Comparison of ENCODE assay signal across 9 cellular contexts in genomic region chr15:85854345-85855097, GRCh38. TPM values are rescaled to one million over a fixed set of nuclear protein-coding genes. Genes with fewer than 3 reads are reported as not detected.
DNase-seq lines count a peak whose midpoint lies in the region; ATAC-seq, FAIRE-seq and TF ChIP-seq lines count a peak whose summit lies in the region.
"Had no signal": no experiment of that assay in that cellular context is flagged by ENCODE, and none has a peak within 500 bp of the region (broad histone marks: within the 10 kb centered on the region; RNA-seq: fewer than 3 reads in every experiment).

No MANE protein-coding gene starts in this region.

- H3K4me3 Mint-ChIP-seq in activated T-cell treated with anti-CD3 and anti-CD28 coated beads, Interleukin-2, amount 50 U/mL, for 72 hours, result peak overlapping the region in 1 of 2 donors; percentile 37
- H3K4me3 Mint-ChIP-seq in neural progenitor cell, result no peak overlapping the region
- H3K4me3 Mint-ChIP-seq: T-helper 1 cell treated with Interleukin-12 subunit alpha and Interleukin-12 subunit beta and Interleukin-4 antibody, amounts not matched to agents 30 μg/mL and 1 μg/mL, for 36 hours had no signal

- H3K36me3 ChIP-seq in neural progenitor cell, result no peaks in the 10 kb centered on the region

- no peaks in the 10 kb centered on the region for H3K9me3 Mint-ChIP-seq in activated T-cell treated with anti-CD3 and anti-CD28 coated beads, Interleukin-2, amount 50 U/mL, for 72 hours
- no peaks in the 10 kb centered on the region for H3K9me3 Mint-ChIP-seq in neural progenitor cell
- H3K9me3 Mint-ChIP-seq: T-helper 1 cell treated with Interleukin-12 subunit alpha and Interleukin-12 subunit beta and Interleukin-4 antibody, amounts not matched to agents 30 μg/mL and 1 μg/mL, for 36 hours had no signal

- no peak for TF ChIP-seq POLR2A in GM12891 (IDR thresholded peaks at IDR 0.05; ENCODE audit: low read depth, low read length)

- H3K27me3 Mint-ChIP-seq in activated T-cell treated with anti-CD3 and anti-CD28 coated beads, Interleukin-2, amount 50 U/mL, for 72 hours (ENCODE audit: low read depth), result peaks cover 31% of the 10 kb centered on the region
- H3K27me3 Mint-ChIP-seq in neural progenitor cell (ENCODE audit: insufficient read depth, low read depth), result peaks cover 12% of the 10 kb centered on the region

- H3K36me3 Mint-ChIP-seq in activated T-cell treated with anti-CD3 and anti-CD28 coated beads, Interleukin-2, amount 50 U/mL, for 72 hours (ENCODE audit: insufficient read depth in 2 of 2), result no peaks in the 10 kb centered on the region
- H3K36me3 Mint-ChIP-seq in neural progenitor cell, result no peaks in the 10 kb centered on the region

- H3K4me1 ChIP-seq in neural progenitor cell, result peaks cover 3% of the 10 kb centered on the region

- peaks cover 7% of the 10 kb centered on the region for H3K27me3 ChIP-seq in neural progenitor cell

- H3K27ac ChIP-seq in neural progenitor cell, result no peak overlapping the region

- H3K9me3 ChIP-seq in neural progenitor cell (ENCODE audit: low read depth), result no peaks in the 10 kb centered on the region

- H3K79me2 ChIP-seq in neural progenitor cell (ENCODE audit: low read depth), result no peaks in the 10 kb centered on the region

- H3K4me3 ChIP-seq in fibroblast of villous mesenchyme (ENCODE audit: low read depth, low read length) (no peak overlapping the region), neural progenitor cell (no peak overlapping the region)

- peak overlapping the region; percentile 23 for H2AFZ ChIP-seq in neural progenitor cell (replicated peaks)

- no peaks in the 10 kb centered on the region for H3F3A ChIP-seq in neural progenitor cell (ENCODE audit: low read depth)

- H3K4me1 Mint-ChIP-seq in activated T-cell treated with anti-CD3 and anti-CD28 coated beads, Interleukin-2, amount 50 U/mL, for 72 hours (ENCODE audit: low read depth), result peaks cover 6% of the 10 kb centered on the region
- H3K4me1 Mint-ChIP-seq in neural progenitor cell, result peaks cover 13% of the 10 kb centered on the region

- no peak overlapping the region for H3K27ac Mint-ChIP-seq in activated T-cell treated with anti-CD3 and anti-CD28 coated beads, Interleukin-2, amount 50 U/mL, for 72 hours
- H3K27ac Mint-ChIP-seq in neural progenitor cell, result peak overlapping the region; percentile 43
- H3K27ac Mint-ChIP-seq: T-helper 1 cell treated with Interleukin-12 subunit alpha and Interleukin-12 subunit beta and Interleukin-4 antibody, amounts not matched to agents 30 μg/mL and 1 μg/mL, for 36 hours had no signal

- no peak overlapping the region for H3K4me2 ChIP-seq in neural progenitor cell

- no peak overlapping the region for H3K9ac ChIP-seq in neural progenitor cell

- ATAC-seq in HG03108 (IDR thresholded peaks at IDR 0.05; ENCODE audit: unreplicated experiment) (peak; percentile 56), GM19455 (IDR thresholded peaks at IDR 0.05; ENCODE audit: unreplicated experiment) (no peak)
- peak; percentile 63 to 67 for ATAC-seq in activated T-cell treated with anti-CD3 and anti-CD28 coated beads, Interleukin-2, amount 50 U/mL, for 72 hours (replicated peaks in 1 of 2)

- H4K20me1 ChIP-seq in neural progenitor cell (ENCODE audit: low read depth), result no peaks in the 10 kb centered on the region

- DNase-seq in AG20443 (ENCODE audit: low spot score) (peak; percentile 85), GM12891 (ENCODE audit: insufficient read length, low spot score) (peak; percentile 53), NCI-H774 (lab: John Stamatoyannopoulos, UW) (peak; percentile 52), fibroblast of villous mesenchyme (ENCODE audit: low read depth) (peak; percentile 58), neural progenitor cell (ENCODE audit: low spot score) (peak; percentile 76)
- DNase-seq in activated T-cell treated with anti-CD3 and anti-CD28 coated beads, Interleukin-2, amount 50 U/mL, for 72 hours, result peak; percentile 45 to 59

- FAIRE-seq in GM12891 (lab: Jason Lieb, UNC), result peak; percentile 59

- TF ChIP-seq CTCF in fibroblast of villous mesenchyme (IDR thresholded peaks at IDR 0.05; ENCODE audit: insufficient read depth, low read depth, low read length) (peak; percentile 85), neural progenitor cell (IDR thresholded peaks at IDR 0.05) (peak; percentile 93)

TF ChIP-seq in GM12891, 5 proteins besides CTCF, POLR2A, EP300 and RAD21:
- TF ChIP-seq POU2F2 (IDR thresholded peaks at IDR 0.05; ENCODE audit: low read depth, low read length) (peak; percentile 30; the same call in 1 of the 2 replicates), SPI1 (IDR thresholded peaks at IDR 0.05; ENCODE audit: low read depth, low read length) (no peak)

RNA-seq across cellular contexts. Expression of gene KLHL25, which starts 59.8 kb away (rescaled TPM):
- 0.69 TPM for polyA plus RNA-seq in GM12891 (2012; ENCODE audit: low read depth, missing spikeins)
- 1 to 10 TPM; 4.4 to 6.2 TPM for total RNA-seq in activated T-cell treated with anti-CD3 and anti-CD28 coated beads, Interleukin-2, amount 50 U/mL, for 72 hours
- 4.2 and 4.3 TPM in 2 replicates for total RNA-seq in fibroblast of villous mesenchyme
- 12.1 and 25.3 TPM in 2 replicates for total RNA-seq in neural progenitor cell (ENCODE audit: low replicate concordance)
